Comparison of ENCODE assay signal across 12 cellular contexts in genomic region chr3:127816783-127817182, GRCh38. TPM values are rescaled to one million over a fixed set of nuclear protein-coding genes. Genes with fewer than 3 reads are reported as not detected.
A peak's percentile ranks its signal among the peaks of the same experiment; 100 is the strongest.
DNase-seq lines count a peak whose midpoint lies in the region; ATAC-seq, FAIRE-seq and TF ChIP-seq lines count a peak whose summit lies in the region.
"Had no signal": no experiment of that assay in that cellular context is flagged by ENCODE, and none has a peak within 500 bp of the region (broad histone marks: within the 10 kb centered on the region; RNA-seq: fewer than 3 reads in every experiment).

No MANE protein-coding gene starts in this region.

- H3K79me2 ChIP-seq in astrocyte (ENCODE audit: insufficient read depth, low read length) = no peaks in the 10 kb centered on the region

- H3K36me3 ChIP-seq in astrocyte (ENCODE audit: insufficient read depth, low read length) (peaks cover 6% of the 10 kb centered on the region), gastrocnemius medialis (peaks cover 0 to 20% of the 10 kb centered on the region in 2 donors)
- H3K36me3 ChIP-seq: BLaER1, HAP-1 had no signal

- H4K20me1 ChIP-seq in astrocyte (ENCODE audit: insufficient read depth, low read length) = no peaks in the 10 kb centered on the region
- H4K20me1 ChIP-seq: BLaER1 had no signal

- no peak overlapping the region for H3K4me2 ChIP-seq in astrocyte (ENCODE audit: low read length)
- H3K4me2 ChIP-seq: BLaER1 had no signal

- no peaks in the 10 kb centered on the region for H3K27me3 Mint-ChIP-seq in Calu3 (ENCODE audit: unreplicated experiment)
- H3K27me3 Mint-ChIP-seq in astrocyte (ENCODE audit: low read depth, unreplicated experiment) = peaks cover 3% of the 10 kb centered on the region

- H3K4me3 ChIP-seq in astrocyte (ENCODE audit: insufficient read depth, low read depth, low read length) (no peak overlapping the region), gastrocnemius medialis (no peak overlapping the region)
- H3K4me3 ChIP-seq: BLaER1, coronary artery, HAP-1 had no signal

- in situ Hi-C loops in gastrocnemius medialis (cut with MboI; ENCODE audit: low sequenced_read_pairs in 4 of 4) = no loop called here

- peaks cover 1% of the 10 kb centered on the region for H3K9me3 ChIP-seq in astrocyte (ENCODE audit: insufficient read depth, low read depth, low read length)
- H3K9me3 ChIP-seq in gastrocnemius medialis = no peaks in the 10 kb centered on the region
- H3K9me3 ChIP-seq: BLaER1, HAP-1 had no signal

- H3K27ac Mint-ChIP-seq in Calu3 (ENCODE audit: unreplicated experiment) (peak overlapping the region; percentile 84), astrocyte (ENCODE audit: unreplicated experiment) (no peak overlapping the region)
- H3K27ac Mint-ChIP-seq: T-cell had no signal

- H3K4me1 ChIP-seq in astrocyte (ENCODE audit: insufficient read depth, low read length) = peaks cover 23% of the 10 kb centered on the region
- H3K4me1 ChIP-seq in gastrocnemius medialis = peaks cover 67 to 83% of the 10 kb centered on the region in 2 donors

- H3K36me3 Mint-ChIP-seq in Calu3 (ENCODE audit: insufficient read depth, unreplicated experiment) (peaks cover 46% of the 10 kb centered on the region), astrocyte (ENCODE audit: low read depth, unreplicated experiment) (peaks cover 20% of the 10 kb centered on the region)
- H3K36me3 Mint-ChIP-seq: T-cell had no signal

- H3K4me1 Mint-ChIP-seq in Calu3 (ENCODE audit: low read depth, unreplicated experiment) (peaks cover 77% of the 10 kb centered on the region), astrocyte (ENCODE audit: low read depth, unreplicated experiment) (peaks cover 17% of the 10 kb centered on the region)

- TF ChIP-seq CTCF in Calu3 (IDR thresholded peaks at IDR 0.05; ENCODE audit: unreplicated experiment) = no peak
- TF ChIP-seq CTCF in astrocyte (IDR thresholded peaks at IDR 0.05; ENCODE audit: insufficient read depth, low read depth, low read length) = no peak
- TF ChIP-seq CTCF in gastrocnemius medialis (IDR thresholded peaks at IDR 0.05 in 4 of 5, conservative IDR thresholded peaks at IDR 0.05 in 1 of 5) = no peak

- H3K27ac ChIP-seq in astrocyte (ENCODE audit: low read depth, low read length) = peak overlapping the region; percentile 27
- peak overlapping the region; percentile 80 to 92 (median 84) for H3K27ac ChIP-seq in gastrocnemius medialis
- H3K27ac ChIP-seq: BLaER1 had no signal

- no peak for FAIRE-seq in astrocyte (lab: Jason Lieb, UNC)

- no peak overlapping the region for H3K9ac ChIP-seq in astrocyte (ENCODE audit: low read length)
- H3K9ac ChIP-seq: BLaER1 had no signal

- ATAC-seq in gastrocnemius medialis (no peak), GM21447 (IDR thresholded peaks at IDR 0.05; ENCODE audit: unreplicated experiment) (no peak), HG02678 (IDR thresholded peaks at IDR 0.05; ENCODE audit: unreplicated experiment) (no peak), HG03108 (IDR thresholded peaks at IDR 0.05; ENCODE audit: unreplicated experiment) (no peak)
- ATAC-seq: T-cell had no signal

- DNase-seq in Calu3 (peak; percentile 40), astrocyte (ENCODE audit: low read depth) (no peak), kidney tubule cell (ENCODE audit: low spot score) (peak; percentile 18), gastrocnemius medialis (no peak)
- DNase-seq in stimulated activated naive CD4-positive, alpha-beta T cell treated with Interleukin-2 at 50 U/mL for 16 hours (lab: John Stamatoyannopoulos, UW) = no peak
- DNase-seq: T-cell had no signal

- intact Hi-C loops in Calu3 (cut with micrococcal nuclease; ENCODE audit: unreplicated experiment) (loop anchor here (1.0 to 2.0 kb wide), 2 partner anchors 49 to 70 kb away; no protein-coding TSS in a partner anchor), gastrocnemius medialis (cut with DNase I; ENCODE audit: low total_unique reads) (loop anchor here (1.0 to 5.0 kb wide), 2 partner anchors 39 to 226 kb away; partner anchors contain the start of gene TPRA1)

- BruUV-seq in Calu3 (replicated peaks; lab: Mats Ljungman, UMichigan) = no TSS peak

- H3K27me3 ChIP-seq in astrocyte (ENCODE audit: insufficient read depth, low read length) = no peaks in the 10 kb centered on the region
- no peaks in the 10 kb centered on the region for H3K27me3 ChIP-seq in gastrocnemius medialis

- H2AFZ ChIP-seq in astrocyte (ENCODE audit: low read depth, low read length) = no peak overlapping the region

- CTCF ChIA-PET in Calu3 (lab: Charles Lee) = interaction anchor here (1.4 to 1.8 kb wide), 4 partner anchors 8 to 242 kb away, joined by 3 to 17 read pairs (median 4); no protein-coding TSS in a partner anchor

- no peak for TF ChIP-seq POLR2A in gastrocnemius medialis (IDR thresholded peaks at IDR 0.05)

- H3K9me3 Mint-ChIP-seq in Calu3 (ENCODE audit: low read depth, unreplicated experiment) = no peaks in the 10 kb centered on the region
- peaks cover 4% of the 10 kb centered on the region for H3K9me3 Mint-ChIP-seq in astrocyte (ENCODE audit: unreplicated experiment)
- H3K9me3 Mint-ChIP-seq: T-cell had no signal

- H3K4me3 Mint-ChIP-seq in Calu3 (ENCODE audit: low read depth, unreplicated experiment) (peak overlapping the region; percentile 39), astrocyte (ENCODE audit: unreplicated experiment) (no peak overlapping the region)
- H3K4me3 Mint-ChIP-seq: T-cell had no signal

RNA-seq across cellular contexts. Expression of gene MGLL, which starts 5.5 kb away (rescaled TPM):
- total RNA-seq in Calu3 (2022) (42.4 and 55.2 TPM in 2 replicates), astrocyte (24.5 and 27.3 TPM in 2 replicates), gastrocnemius medialis (10 to 100 TPM; 26.5 to 50.2 (median 43.8) TPM)

Comparison
In these comparisons a context has a peak if more than half of its experiments do, and no peak if none do; other contexts are left out.
1. DNase-seq: peak in Calu3 (single experiment) and kidney tubule cell (single experiment); none in astrocyte (single experiment), gastrocnemius medialis (0 of 2) and stimulated activated naive CD4-positive, alpha-beta T cell treated with Interleukin-2 at 50 U/mL for 16 hours (single experiment).